Comparison of ENCODE assay signal across 25 cellular contexts in genomic region chr2:104919127-104919526, GRCh38.
A peak's percentile ranks its signal among the peaks of the same experiment; 100 is the strongest.
DNase-seq lines count a peak whose midpoint lies in the region; ATAC-seq, FAIRE-seq and TF ChIP-seq lines count a peak whose summit lies in the region.
"Had no signal": no experiment of that assay in that cellular context is flagged by ENCODE, and none has a peak within 500 bp of the region (broad histone marks: within the 10 kb centered on the region; RNA-seq: fewer than 3 reads in every experiment).

No MANE protein-coding gene starts in this region.

- H3K27me3 Mint-ChIP-seq in Calu3 (ENCODE audit: unreplicated experiment) (peaks cover 13% of the 10 kb centered on the region), endodermal cell (ENCODE audit: insufficient read depth) (no peaks in the 10 kb centered on the region)
- no peaks in the 10 kb centered on the region for H3K27me3 Mint-ChIP-seq in CD8-positive, alpha-beta T cell (ENCODE audit: low read depth)
- H3K27me3 Mint-ChIP-seq: brain had no signal

- H3K27ac Mint-ChIP-seq in Calu3 (ENCODE audit: unreplicated experiment) (no peak overlapping the region), endodermal cell (no peak overlapping the region)
- H3K27ac Mint-ChIP-seq in CD8-positive, alpha-beta T cell, result no peak overlapping the region
- H3K27ac Mint-ChIP-seq: activated naive CD8-positive, alpha-beta T cell; activated T-cell treated with anti-CD3 and anti-CD28 coated beads, Interleukin-2, amount 50 U/mL, for 72 hours; brain; immature natural killer cell; T-helper 1 cell treated with Interleukin-12 subunit alpha and Interleukin-12 subunit beta and Interleukin-4 antibody, amounts not matched to agents 30 μg/mL and 1 μg/mL, for 36 hours had no signal

- TF ChIP-seq CTCF in Calu3 (IDR thresholded peaks at IDR 0.05; ENCODE audit: unreplicated experiment) (no peak), hepatocyte (IDR thresholded peaks at IDR 0.05; ENCODE audit: poor library complexity) (no peak), kidney (IDR thresholded peaks at IDR 0.05; ENCODE audit: borderline replicate concordance, extremely low read depth, insufficient read depth) (no peak), endodermal cell (conservative IDR thresholded peaks at IDR 0.05) (no peak)
- no peak for TF ChIP-seq CTCF in CD8-positive, alpha-beta T cell (IDR thresholded peaks at IDR 0.05)

- H3K4me2 ChIP-seq in hepatocyte, result no peak overlapping the region

- H3K9ac ChIP-seq in kidney (ENCODE audit: low read length in 2 of 2) (no peak overlapping the region), endodermal cell (ENCODE audit: extremely low read depth, low read length, poor library complexity, severe bottlenecking) (no peak overlapping the region)
- H3K9ac ChIP-seq: parathyroid adenoma had no signal

- intact Hi-C loops in Calu3 (cut with micrococcal nuclease; ENCODE audit: unreplicated experiment) (no loop called here), kidney (cut with DNase I) (no loop called here)
- intact Hi-C loops in CD8-positive, alpha-beta T cell (cut with DNase I, micrococcal nuclease), result no loop called here

- no peaks in the 10 kb centered on the region for H3K36me3 ChIP-seq in SJCRH30
- H3K36me3 ChIP-seq in hepatocyte (replicated peaks; ENCODE audit: insufficient read depth, low read depth), result no peaks in the 10 kb centered on the region
- no peaks in the 10 kb centered on the region for H3K36me3 ChIP-seq in CD8-positive, alpha-beta T cell (ENCODE audit: insufficient read depth, low read length)
- H3K36me3 ChIP-seq in kidney (ENCODE audit: control insufficient read depth in 1 of 2, insufficient read depth in 2 of 2, low read length in 2 of 2), result no peaks in the 10 kb centered on the region
- H3K36me3 ChIP-seq in endodermal cell (ENCODE audit: control insufficient read depth, insufficient read depth, low read length), result no peaks in the 10 kb centered on the region
- H3K36me3 ChIP-seq: HAP-1, lower lobe of right lung had no signal

- H3K9me3 ChIP-seq in SJCRH30 (replicated peaks) (no peaks in the 10 kb centered on the region; the same call in 1 of the 2 replicates), hepatocyte (ENCODE audit: low read depth) (no peaks in the 10 kb centered on the region), kidney (ENCODE audit: control insufficient read depth in 1 of 2, low read length in 2 of 2) (no peaks in the 10 kb centered on the region), endodermal cell (ENCODE audit: control insufficient read depth, low read length) (no peaks in the 10 kb centered on the region)
- no peaks in the 10 kb centered on the region for H3K9me3 ChIP-seq in CD8-positive, alpha-beta T cell (ENCODE audit: low read length)
- H3K9me3 ChIP-seq: HAP-1, lower lobe of right lung had no signal

- no peaks in the 10 kb centered on the region for H3K27me3 ChIP-seq in SJCRH30
- no peaks in the 10 kb centered on the region for H3K27me3 ChIP-seq in hepatocyte
- H3K27me3 ChIP-seq in CD8-positive, alpha-beta T cell (ENCODE audit: insufficient read depth, low read length), result no peaks in the 10 kb centered on the region
- H3K27me3 ChIP-seq in endodermal cell (ENCODE audit: control insufficient read depth, insufficient read depth, low read length, poor library complexity, severe bottlenecking), result no peaks in the 10 kb centered on the region

- BruUV-seq in Calu3 (replicated peaks; lab: Mats Ljungman, UMichigan), result no TSS peak

- no peak for ATAC-seq in GM19035 (IDR thresholded peaks at IDR 0.05; ENCODE audit: unreplicated experiment)
- ATAC-seq in CD8-positive, alpha-beta T cell, result no peak
- ATAC-seq: activated T-cell treated with anti-CD3 and anti-CD28 coated beads, Interleukin-2, amount 50 U/mL, for 72 hours; esophagus mucosa; lower lobe of right lung; Right ventricle myocardium inferior had no signal

- H3K4me3 Mint-ChIP-seq in Calu3 (ENCODE audit: low read depth, unreplicated experiment) (no peak overlapping the region), endodermal cell (no peak overlapping the region)
- no peak overlapping the region for H3K4me3 Mint-ChIP-seq in CD8-positive, alpha-beta T cell
- H3K4me3 Mint-ChIP-seq: activated naive CD8-positive, alpha-beta T cell; activated T-cell treated with anti-CD3 and anti-CD28 coated beads, Interleukin-2, amount 50 U/mL, for 72 hours; brain; immature natural killer cell; naive B cell; T-helper 1 cell treated with Interleukin-12 subunit alpha and Interleukin-12 subunit beta and Interleukin-4 antibody, amounts not matched to agents 30 μg/mL and 1 μg/mL, for 36 hours had no signal

- H3K36me3 Mint-ChIP-seq in Calu3 (ENCODE audit: insufficient read depth, unreplicated experiment), result no peaks in the 10 kb centered on the region
- no peaks in the 10 kb centered on the region for H3K36me3 Mint-ChIP-seq in CD8-positive, alpha-beta T cell
- no peaks in the 10 kb centered on the region for H3K36me3 Mint-ChIP-seq in endodermal cell (ENCODE audit: low read depth)
- H3K36me3 Mint-ChIP-seq: brain had no signal

- H3K4me1 ChIP-seq in SJCRH30 (no peaks in the 10 kb centered on the region; the same call in 1 of the 2 replicates), hepatocyte (ENCODE audit: insufficient read depth) (no peaks in the 10 kb centered on the region), kidney (ENCODE audit: control insufficient read depth in 1 of 2, insufficient read depth in 1 of 2, low read depth in 1 of 2, low read length in 2 of 2) (peaks cover 0 to 5% of the 10 kb centered on the region in 2 donors), endodermal cell (ENCODE audit: control insufficient read depth, insufficient read depth, low read length) (no peaks in the 10 kb centered on the region)
- no peaks in the 10 kb centered on the region for H3K4me1 ChIP-seq in CD8-positive, alpha-beta T cell (ENCODE audit: insufficient read depth, low read length)
- H3K4me1 ChIP-seq: HAP-1, lower lobe of right lung, parathyroid adenoma had no signal

- WGBS in hepatocyte (ENCODE audit: low lambda C conversion rate, missing lambda C conversion rate), result 78% methylated on average over 3 of the region's 3 CpGs
- WGBS in endodermal cell (ENCODE audit: insufficient coverage in 1 of 2, insufficient read length in 1 of 2), 2 experiments, result 90 to 100% methylated on average over 2 to 3 of the region's 3 CpGs

- H3K79me2 ChIP-seq in hepatocyte, result no peaks in the 10 kb centered on the region
- H3K79me2 ChIP-seq: parathyroid adenoma had no signal

- no peak overlapping the region for H2AFZ ChIP-seq in hepatocyte
- H2AFZ ChIP-seq: parathyroid adenoma had no signal

- POLR2A ChIA-PET in CD8-positive, alpha-beta T cell (lab: Charles Lee), result no interaction called here

- no peak for FAIRE-seq in kidney (lab: Jason Lieb, UNC)
- FAIRE-seq: GM18507, HTR-8/SVneo had no signal

- H3K9me3 Mint-ChIP-seq in Calu3 (ENCODE audit: low read depth, unreplicated experiment) (no peaks in the 10 kb centered on the region), endodermal cell (no peaks in the 10 kb centered on the region)
- peaks cover 3% of the 10 kb centered on the region for H3K9me3 Mint-ChIP-seq in CD8-positive, alpha-beta T cell
- H3K9me3 Mint-ChIP-seq: T-helper 1 cell treated with Interleukin-12 subunit alpha and Interleukin-12 subunit beta and Interleukin-4 antibody, amounts not matched to agents 30 μg/mL and 1 μg/mL, for 36 hours had no signal

- H3K9me2 ChIP-seq in hepatocyte (replicated peaks; ENCODE audit: insufficient read depth), result no peaks in the 10 kb centered on the region

- peak; percentile 29 for DNase-seq in Calu3
- peak; percentile 11 for DNase-seq in HT1080 (ENCODE audit: low read depth)
- peak; percentile 21 to 49 for DNase-seq in SJCRH30
- DNase-seq in hepatocyte (ENCODE audit: low spot score), result peak; percentile 59
- no peak for DNase-seq in CD8-positive, alpha-beta T cell
- no peak for DNase-seq in kidney
- DNase-seq in endodermal cell, result no peak
- DNase-seq: activated CD4-positive, CD25-positive, alpha-beta regulatory T cell; activated T-cell treated with anti-CD3 and anti-CD28 coated beads, Interleukin-2, amount 50 U/mL, for 72 hours; AML-193; immature natural killer cell; lower lobe of right lung; MM.1S; naive B cell; NCI-H2081 treated with DMSO at 0.1 percent for 48 hours had no signal

- CTCF ChIA-PET in Calu3 (lab: Charles Lee), result no interaction called here
- CTCF ChIA-PET in CD8-positive, alpha-beta T cell (lab: Charles Lee), result no interaction called here

- H3K4me3 ChIP-seq in SJCRH30, result no peak overlapping the region
- no peak overlapping the region for H3K4me3 ChIP-seq in hepatocyte
- no peak overlapping the region for H3K4me3 ChIP-seq in CD8-positive, alpha-beta T cell (ENCODE audit: low read depth, low read length)
- no peak overlapping the region for H3K4me3 ChIP-seq in kidney (ENCODE audit: low read length in 2 of 2)
- H3K4me3 ChIP-seq in endodermal cell (ENCODE audit: low read length), result no peak overlapping the region
- H3K4me3 ChIP-seq: HAP-1, lower lobe of right lung had no signal

- H3K27ac ChIP-seq in SJCRH30, result no peak overlapping the region
- H3K27ac ChIP-seq in hepatocyte, result no peak overlapping the region
- H3K27ac ChIP-seq in CD8-positive, alpha-beta T cell (ENCODE audit: low read depth, low read length), result no peak overlapping the region
- no peak overlapping the region for H3K27ac ChIP-seq in kidney (ENCODE audit: low read depth in 2 of 2, low read length in 2 of 2)
- no peak overlapping the region for H3K27ac ChIP-seq in endodermal cell (ENCODE audit: low read depth, low read length)
- H3K27ac ChIP-seq: lower lobe of right lung, parathyroid adenoma had no signal

- no peaks in the 10 kb centered on the region for H3K4me1 Mint-ChIP-seq in Calu3 (ENCODE audit: low read depth, unreplicated experiment)
- H3K4me1 Mint-ChIP-seq in CD8-positive, alpha-beta T cell (ENCODE audit: low read depth), result no peaks in the 10 kb centered on the region
- no peaks in the 10 kb centered on the region for H3K4me1 Mint-ChIP-seq in endodermal cell
- H3K4me1 Mint-ChIP-seq: brain, immature natural killer cell had no signal

- no peaks in the 10 kb centered on the region for H4K20me1 ChIP-seq in hepatocyte (ENCODE audit: insufficient read depth, poor library complexity, severe bottlenecking)

Comparison
In these comparisons a context has a peak if more than half of its experiments do, and no peak if none do; other contexts are left out.
1. DNase-seq: peak in Calu3 (single experiment), HT1080 (single experiment), SJCRH30 (2 of 2) and hepatocyte (single experiment); none in CD8-positive, alpha-beta T cell (0 of 7), kidney (single experiment) and endodermal cell (single experiment).